ENCODE assay signal across 9 cellular contexts in the genomic region with DNA sequence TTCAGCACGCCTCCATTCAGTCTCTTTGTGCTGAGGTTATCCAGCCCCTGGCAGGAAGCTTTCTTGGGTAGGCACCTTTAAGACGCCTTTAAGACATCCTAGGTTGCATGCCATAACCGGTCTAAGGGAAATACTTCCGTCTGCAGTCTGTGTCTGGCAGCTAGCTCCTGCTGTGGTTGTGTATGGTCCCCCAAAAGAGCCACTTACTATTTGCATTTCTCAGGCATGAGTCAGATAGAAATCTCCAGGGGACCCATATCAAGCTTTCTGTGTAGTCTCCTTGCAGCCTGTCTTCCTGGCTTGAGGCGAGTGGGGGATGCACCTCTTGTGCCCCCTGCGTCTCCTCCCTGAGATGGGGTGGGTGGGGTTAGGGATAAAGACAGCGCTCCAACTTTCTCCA.
DNase-seq lines count a peak whose midpoint lies in the region; ATAC-seq lines count a peak whose summit lies in the region.
"Had no signal": no experiment of that assay in that cellular context is flagged by ENCODE, and none has a peak within 500 bp of the region (broad histone marks: within the 10 kb centered on the region; RNA-seq: fewer than 3 reads in every experiment).

No MANE protein-coding gene starts in this region.

- DNase-seq in islet precursor cell, result peak; percentile 82
- no peak for DNase-seq in NCI-H524 treated with DMSO at 0.1 percent for 48 hours (lab: John Stamatoyannopoulos, UW)
- no peak for DNase-seq in activated naive CD4-positive, alpha-beta T cell treated with anti-CD3 and anti-CD28 coated beads, Interleukin-2, amount 50 U/mL, for 16 hours
- DNase-seq in activated CD4-positive, CD25-positive, alpha-beta regulatory T cell (lab: John Stamatoyannopoulos, UW), result no peak
- no peak for DNase-seq in NCI-H1436 treated with DMSO at 0.1 percent for 48 hours (lab: John Stamatoyannopoulos, UW)
- DNase-seq: activated T-cell treated with anti-CD3 and anti-CD28 coated beads, Interleukin-2, amount 50 U/mL, for 24 hours had no signal

- ATAC-seq in GM18868 (IDR thresholded peaks at IDR 0.05; ENCODE audit: unreplicated experiment) (peak; percentile 87), HG02571 (IDR thresholded peaks at IDR 0.05; ENCODE audit: unreplicated experiment) (peak; percentile 70), HG03571 (IDR thresholded peaks at IDR 0.05; ENCODE audit: unreplicated experiment) (peak; percentile 67)
